ENCODE assay signal across 24 cellular contexts in the genomic region with DNA sequence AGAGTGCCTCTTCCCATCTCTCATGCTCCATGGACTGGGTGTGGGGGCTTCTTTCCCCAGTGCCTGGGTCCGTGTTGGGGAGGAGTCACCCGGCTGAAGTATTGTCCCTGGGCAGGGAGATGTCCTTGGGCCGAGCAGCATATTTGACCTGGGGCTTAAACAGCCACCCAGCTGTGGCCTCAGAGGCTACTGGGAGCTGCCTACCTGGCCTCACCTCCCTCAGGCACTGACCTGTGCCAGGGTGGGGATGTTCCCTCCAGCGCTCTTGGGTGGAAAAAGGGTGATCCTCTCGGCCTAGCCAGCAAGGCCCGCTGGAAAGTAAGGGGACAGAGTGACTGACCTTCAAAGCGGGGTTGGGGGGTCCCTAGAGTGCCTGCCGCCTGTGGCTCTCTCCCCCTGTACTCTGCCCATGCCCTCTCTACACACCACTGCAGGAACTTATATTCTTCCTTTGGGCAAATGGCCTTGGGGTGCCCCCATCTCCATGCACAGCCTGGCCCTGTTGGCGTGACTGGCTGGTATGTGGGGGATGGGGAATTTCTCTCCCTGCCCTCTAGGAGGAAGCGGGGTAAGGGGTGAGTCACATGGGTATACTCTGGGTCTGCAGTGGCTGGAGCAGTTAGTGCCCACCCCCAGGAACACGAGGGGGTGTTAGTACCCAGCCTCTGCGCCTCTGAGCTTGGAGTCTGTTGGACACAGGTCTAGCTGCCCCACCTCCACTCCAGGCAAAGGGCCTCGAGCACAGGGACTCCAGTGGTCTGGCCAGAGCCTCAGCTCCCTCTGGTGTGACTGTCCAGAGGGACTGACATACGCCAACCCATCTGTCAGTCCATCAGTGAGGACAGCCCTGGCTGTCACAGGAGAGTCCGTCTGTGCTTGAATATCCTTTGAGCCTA.
DNase-seq lines count a peak whose midpoint lies in the region; FAIRE-seq and TF ChIP-seq lines count a peak whose summit lies in the region.
"Had no signal": no experiment of that assay in that cellular context is flagged by ENCODE, and none has a peak within 500 bp of the region (broad histone marks: within the 10 kb centered on the region; RNA-seq: fewer than 3 reads in every experiment).

No MANE protein-coding gene starts in this region.

- H3K27me3 ChIP-seq in H7 (ENCODE audit: control insufficient read depth, insufficient read depth, low read length) (no peaks in the 10 kb centered on the region), osteoblast (ENCODE audit: insufficient read depth, low read length) (peaks cover 3% of the 10 kb centered on the region), brain microvascular endothelial cell (replicated peaks) (peaks cover 9% of the 10 kb centered on the region)

- FAIRE-seq in D721Med (lab: Jason Lieb, UNC) = no peak
- FAIRE-seq: GM12878, H54, RCC 7860 had no signal

- H3K36me3 ChIP-seq in H7 (replicated peaks; ENCODE audit: control insufficient read depth, insufficient read depth, low read length) = peaks cover 4% of the 10 kb centered on the region
- H3K36me3 ChIP-seq in osteoblast (ENCODE audit: insufficient read depth, low read length) = no peaks in the 10 kb centered on the region
- no peaks in the 10 kb centered on the region for H3K36me3 ChIP-seq in brain microvascular endothelial cell (replicated peaks)
- H3K36me3 ChIP-seq: BLaER1 had no signal

- no peak overlapping the region for H3K4me2 ChIP-seq in osteoblast (ENCODE audit: insufficient read depth, low read length)
- H3K4me2 ChIP-seq: BLaER1 had no signal

- H3K4me3 ChIP-seq in H7 (ENCODE audit: insufficient read depth, low read depth, low read length) = no peak overlapping the region
- H3K4me3 ChIP-seq in osteoblast (ENCODE audit: insufficient read depth, low read length) = no peak overlapping the region
- no peak overlapping the region for H3K4me3 ChIP-seq in brain microvascular endothelial cell (ENCODE audit: low read depth, low read length)
- H3K4me3 ChIP-seq: BLaER1, GM12878 had no signal

- no peak for TF ChIP-seq CTCF in D721Med (IDR thresholded peaks at IDR 0.05; ENCODE audit: insufficient read depth, missing control alignments)
- no peak for TF ChIP-seq CTCF in osteoblast (IDR thresholded peaks at IDR 0.05; ENCODE audit: extremely low read depth, low read depth, low read length)
- no peak for TF ChIP-seq CTCF in brain microvascular endothelial cell (IDR thresholded peaks at IDR 0.05; ENCODE audit: low read depth, low read length, missing control alignments)

- H3K27ac ChIP-seq in osteoblast (ENCODE audit: low read depth, low read length) = no peak overlapping the region
- H3K27ac ChIP-seq in brain microvascular endothelial cell = no peak overlapping the region
- H3K27ac ChIP-seq: BLaER1, HL-60 had no signal

- DNase-seq in D721Med (ENCODE audit: insufficient read length, low spot score) (peak; percentile 12), H7 (peak; percentile 64), ecto neural progenitor cell (ENCODE audit: low spot score) (peak; percentile 34), osteoblast (ENCODE audit: insufficient read length, low spot score, missing footprints) (peak; percentile 71), NCI-H774 (lab: John Stamatoyannopoulos, UW) (no peak), brain microvascular endothelial cell (no peak), NCI-H2196 (lab: John Stamatoyannopoulos, UW; ENCODE audit: unreplicated experiment) (no peak)
- DNase-seq: Caco-2; CD4-positive, alpha-beta memory T cell; DND-41; KBM-7; MM.1S; NCI-H1092 treated with DMSO at 0.1 percent for 48 hours; NCI-H1436 treated with DMSO at 0.1 percent for 48 hours; NCI-H2029; NCI-H226; NCI-H526; OCI-M1; SHP77 had no signal

- no peaks in the 10 kb centered on the region for H3K79me2 ChIP-seq in osteoblast (ENCODE audit: insufficient read depth, low read length)

- no peak overlapping the region for H2AFZ ChIP-seq in osteoblast (ENCODE audit: low read length)

- no peaks in the 10 kb centered on the region for H4K20me1 ChIP-seq in osteoblast (ENCODE audit: insufficient read depth, low read length)

- no peaks in the 10 kb centered on the region for H3K9me3 ChIP-seq in osteoblast (ENCODE audit: low read depth, low read length)
- H3K9me3 ChIP-seq: BLaER1, Caco-2 had no signal

- no peaks in the 10 kb centered on the region for H3K4me1 ChIP-seq in osteoblast (ENCODE audit: insufficient read depth, low read length)
- H3K4me1 ChIP-seq: BLaER1, Caco-2 had no signal

- in situ Hi-C loops in brain microvascular endothelial cell (cut with HindIII; ENCODE audit: low pct_ligation_motif_present, low sequenced_read_pairs) = no loop called here

Comparison
In these comparisons a context has a peak if more than half of its experiments do, and no peak if none do; other contexts are left out.
1. DNase-seq: peak in D721Med (single experiment), H7 (single experiment), ecto neural progenitor cell (single experiment) and osteoblast (single experiment); none in NCI-H774 (single experiment), brain microvascular endothelial cell (single experiment) and NCI-H2196 (single experiment).